1 cellular context compared by ENCODE assay signal in genomic region chr7:44885394-44886317, GRCh38.
A peak's percentile ranks its signal among the peaks of the same experiment; 100 is the strongest.
TF ChIP-seq lines count a peak whose summit lies in the region.

PURB (minus strand) TSS chr7:44885530; CDS start chr7:44885348, 182 bp downstream.

TF ChIP-seq in HepG2, 621 proteins besides CTCF, POLR2A, EP300 and RAD21 (continued from another document and continues in another):
- TF ChIP-seq, protein P1, sequence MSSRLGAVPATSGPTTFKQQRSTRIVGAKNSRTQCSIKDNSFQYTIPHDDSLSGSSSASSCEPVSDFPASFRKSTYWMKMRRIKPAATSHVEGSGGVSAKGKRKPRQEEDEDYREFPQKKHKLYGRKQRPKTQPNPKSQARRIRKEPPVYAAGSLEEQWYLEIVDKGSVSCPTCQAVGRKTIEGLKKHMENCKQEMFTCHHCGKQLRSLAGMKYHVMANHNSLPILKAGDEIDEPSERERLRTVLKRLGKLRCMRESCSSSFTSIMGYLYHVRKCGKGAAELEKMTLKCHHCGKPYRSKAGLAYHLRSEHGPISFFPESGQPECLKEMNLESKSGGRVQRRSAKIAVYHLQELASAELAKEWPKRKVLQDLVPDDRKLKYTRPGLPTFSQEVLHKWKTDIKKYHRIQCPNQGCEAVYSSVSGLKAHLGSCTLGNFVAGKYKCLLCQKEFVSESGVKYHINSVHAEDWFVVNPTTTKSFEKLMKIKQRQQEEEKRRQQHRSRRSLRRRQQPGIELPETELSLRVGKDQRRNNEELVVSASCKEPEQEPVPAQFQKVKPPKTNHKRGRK (CRISPR knock-in tag; IDR thresholded peaks at IDR 0.05) = no peak
- peak; percentile 79 for TF ChIP-seq POLR2AphosphoS5 (IDR thresholded peaks at IDR 0.05; ENCODE audit: low read depth, low read length)
- no peak for TF ChIP-seq REXO4 (CRISPR knock-in tag; IDR thresholded peaks at IDR 0.05; ENCODE audit: borderline replicate concordance)
- TF ChIP-seq ZNF709 (CRISPR knock-in tag; IDR thresholded peaks at IDR 0.05) = peak; percentile 80; the same call in 1 of the 2 replicates
- TF ChIP-seq ZNF614 (CRISPR knock-in tag; IDR thresholded peaks at IDR 0.05; ENCODE audit: borderline replicate concordance) = no peak; the same call in 1 of the 2 replicates
- TF ChIP-seq GMEB2 (CRISPR knock-in tag; IDR thresholded peaks at IDR 0.05; ENCODE audit: low read depth) = peak; percentile 85
- peak; percentile 52; the same call in 1 of the 2 replicates for TF ChIP-seq RNF2 (conservative IDR thresholded peaks at IDR 0.05; ENCODE audit: low read depth)
- TF ChIP-seq, protein P2, sequence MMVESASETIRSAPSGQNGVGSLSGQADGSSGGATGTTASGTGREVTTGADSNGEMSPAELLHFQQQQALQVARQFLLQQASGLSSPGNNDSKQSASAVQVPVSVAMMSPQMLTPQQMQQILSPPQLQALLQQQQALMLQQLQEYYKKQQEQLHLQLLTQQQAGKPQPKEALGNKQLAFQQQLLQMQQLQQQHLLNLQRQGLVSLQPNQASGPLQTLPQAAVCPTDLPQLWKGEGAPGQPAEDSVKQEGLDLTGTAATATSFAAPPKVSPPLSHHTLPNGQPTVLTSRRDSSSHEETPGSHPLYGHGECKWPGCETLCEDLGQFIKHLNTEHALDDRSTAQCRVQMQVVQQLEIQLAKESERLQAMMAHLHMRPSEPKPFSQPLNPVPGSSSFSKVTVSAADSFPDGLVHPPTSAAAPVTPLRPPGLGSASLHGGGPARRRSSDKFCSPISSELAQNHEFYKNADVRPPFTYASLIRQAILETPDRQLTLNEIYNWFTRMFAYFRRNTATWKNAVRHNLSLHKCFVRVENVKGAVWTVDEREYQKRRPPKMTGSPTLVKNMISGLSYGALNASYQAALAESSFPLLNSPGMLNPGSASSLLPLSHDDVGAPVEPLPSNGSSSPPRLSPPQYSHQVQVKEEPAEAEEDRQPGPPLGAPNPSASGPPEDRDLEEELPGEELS (CRISPR knock-in tag; IDR thresholded peaks at IDR 0.05) = peak; percentile 23; the same call in 1 of the 2 replicates
- TF ChIP-seq YEATS2 (CRISPR knock-in tag; IDR thresholded peaks at IDR 0.05; ENCODE audit: borderline replicate concordance) = peak; percentile 83
- no peak for TF ChIP-seq ZNF7 (CRISPR knock-in tag; IDR thresholded peaks at IDR 0.05)
- TF ChIP-seq SP5 (CRISPR knock-in tag; IDR thresholded peaks at IDR 0.05; ENCODE audit: borderline replicate concordance, low read depth) = peak; percentile 63; the same call in 1 of the 2 replicates
- TF ChIP-seq, protein P3, sequence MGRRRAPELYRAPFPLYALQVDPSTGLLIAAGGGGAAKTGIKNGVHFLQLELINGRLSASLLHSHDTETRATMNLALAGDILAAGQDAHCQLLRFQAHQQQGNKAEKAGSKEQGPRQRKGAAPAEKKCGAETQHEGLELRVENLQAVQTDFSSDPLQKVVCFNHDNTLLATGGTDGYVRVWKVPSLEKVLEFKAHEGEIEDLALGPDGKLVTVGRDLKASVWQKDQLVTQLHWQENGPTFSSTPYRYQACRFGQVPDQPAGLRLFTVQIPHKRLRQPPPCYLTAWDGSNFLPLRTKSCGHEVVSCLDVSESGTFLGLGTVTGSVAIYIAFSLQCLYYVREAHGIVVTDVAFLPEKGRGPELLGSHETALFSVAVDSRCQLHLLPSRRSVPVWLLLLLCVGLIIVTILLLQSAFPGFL (CRISPR knock-in tag; IDR thresholded peaks at IDR 0.05) = no peak
- peak; percentile 88 for TF ChIP-seq TFDP2 (CRISPR knock-in tag; IDR thresholded peaks at IDR 0.05)
- no peak for TF ChIP-seq FOXK2 (IDR thresholded peaks at IDR 0.05)
- TF ChIP-seq ZBTB43 (CRISPR knock-in tag; conservative IDR thresholded peaks at IDR 0.05) = no peak; the same call in 1 of the 2 replicates
- no peak for TF ChIP-seq ZNF180 (CRISPR knock-in tag; IDR thresholded peaks at IDR 0.05; ENCODE audit: borderline replicate concordance, low read depth)
- TF ChIP-seq, protein P4, sequence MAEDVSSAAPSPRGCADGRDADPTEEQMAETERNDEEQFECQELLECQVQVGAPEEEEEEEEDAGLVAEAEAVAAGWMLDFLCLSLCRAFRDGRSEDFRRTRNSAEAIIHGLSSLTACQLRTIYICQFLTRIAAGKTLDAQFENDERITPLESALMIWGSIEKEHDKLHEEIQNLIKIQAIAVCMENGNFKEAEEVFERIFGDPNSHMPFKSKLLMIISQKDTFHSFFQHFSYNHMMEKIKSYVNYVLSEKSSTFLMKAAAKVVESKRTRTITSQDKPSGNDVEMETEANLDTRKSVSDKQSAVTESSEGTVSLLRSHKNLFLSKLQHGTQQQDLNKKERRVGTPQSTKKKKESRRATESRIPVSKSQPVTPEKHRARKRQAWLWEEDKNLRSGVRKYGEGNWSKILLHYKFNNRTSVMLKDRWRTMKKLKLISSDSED (CRISPR knock-in tag; IDR thresholded peaks at IDR 0.05) = no peak
- TF ChIP-seq EZH2 (conservative IDR thresholded peaks at IDR 0.05; ENCODE audit: low read depth, low read length) = no peak
- TF ChIP-seq NR2F6 (IDR thresholded peaks at IDR 0.05) = no peak
- TF ChIP-seq NR2F6 (CRISPR knock-in tag; IDR thresholded peaks at IDR 0.05) = no peak
- TF ChIP-seq ARHGAP35 (CRISPR knock-in tag; IDR thresholded peaks at IDR 0.05; ENCODE audit: borderline replicate concordance) = no peak
- TF ChIP-seq ASH2L (IDR thresholded peaks at IDR 0.05; ENCODE audit: insufficient read length, low read depth, low read length) = peak; percentile 80
- TF ChIP-seq ARNT (IDR thresholded peaks at IDR 0.05) = no peak
- TF ChIP-seq, protein P5, sequence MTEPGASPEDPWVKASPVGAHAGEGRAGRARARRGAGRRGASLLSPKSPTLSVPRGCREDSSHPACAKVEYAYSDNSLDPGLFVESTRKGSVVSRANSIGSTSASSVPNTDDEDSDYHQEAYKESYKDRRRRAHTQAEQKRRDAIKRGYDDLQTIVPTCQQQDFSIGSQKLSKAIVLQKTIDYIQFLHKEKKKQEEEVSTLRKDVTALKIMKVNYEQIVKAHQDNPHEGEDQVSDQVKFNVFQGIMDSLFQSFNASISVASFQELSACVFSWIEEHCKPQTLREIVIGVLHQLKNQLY (CRISPR knock-in tag; IDR thresholded peaks at IDR 0.05) = peak; percentile 54; the same call in 1 of the 2 replicates
- TF ChIP-seq RAD51 (IDR thresholded peaks at IDR 0.05; ENCODE audit: borderline replicate concordance) = no peak
- TF ChIP-seq ZNF75D (CRISPR knock-in tag; IDR thresholded peaks at IDR 0.05; ENCODE audit: borderline replicate concordance) = no peak
- TF ChIP-seq ZNF256 (CRISPR knock-in tag; conservative IDR thresholded peaks at IDR 0.05) = no peak
- TF ChIP-seq NONO (IDR thresholded peaks at IDR 0.05) = no peak
- TF ChIP-seq NONO (CRISPR knock-in tag; conservative IDR thresholded peaks at IDR 0.05) = peak; percentile 91
- no peak for TF ChIP-seq ZSCAN30 (CRISPR knock-in tag; IDR thresholded peaks at IDR 0.05)
- TF ChIP-seq KMT2A (CRISPR knock-in tag; IDR thresholded peaks at IDR 0.05) = peak; percentile 56; the same call in 1 of the 2 replicates
- no peak for TF ChIP-seq TBL1XR1 (IDR thresholded peaks at IDR 0.05; ENCODE audit: borderline replicate concordance, low read length, partially characterized antibody)
- TF ChIP-seq HNRNPUL1 (IDR thresholded peaks at IDR 0.05; ENCODE audit: low read depth, low read length) = no peak
- TF ChIP-seq ZNF704 (CRISPR knock-in tag; IDR thresholded peaks at IDR 0.05; ENCODE audit: borderline replicate concordance) = 0 out of 2 replicates have a peak, but pooled peaks have one; percentile 28
- TF ChIP-seq ZFAT (CRISPR knock-in tag; conservative IDR thresholded peaks at IDR 0.05) = no peak
- 0 out of 2 replicates have a peak, but pooled peaks have one; percentile 48 for TF ChIP-seq KLF11 (CRISPR knock-in tag; IDR thresholded peaks at IDR 0.05)
- peak; percentile 97 for TF ChIP-seq PHF20 (CRISPR knock-in tag; IDR thresholded peaks at IDR 0.05)
- TF ChIP-seq ZBTB38 (CRISPR knock-in tag; IDR thresholded peaks at IDR 0.05) = peak; percentile 72
- TF ChIP-seq ZNF879 (CRISPR knock-in tag; IDR thresholded peaks at IDR 0.05) = no peak
- TF ChIP-seq CREBL2 (CRISPR knock-in tag; IDR thresholded peaks at IDR 0.05; ENCODE audit: borderline replicate concordance) = no peak
- 0 out of 2 replicates have a peak, but pooled peaks have one; percentile 27 for TF ChIP-seq NFATC3 (CRISPR knock-in tag; IDR thresholded peaks at IDR 0.05)
- TF ChIP-seq ZNF496 (CRISPR knock-in tag; IDR thresholded peaks at IDR 0.05; ENCODE audit: insufficient replicate concordance) = no peak
- TF ChIP-seq FOXA1 (IDR thresholded peaks at IDR 0.05) = no peak
- no peak for TF ChIP-seq FOXA1 (CRISPR knock-in tag; IDR thresholded peaks at IDR 0.05)
- TF ChIP-seq, protein P6, sequence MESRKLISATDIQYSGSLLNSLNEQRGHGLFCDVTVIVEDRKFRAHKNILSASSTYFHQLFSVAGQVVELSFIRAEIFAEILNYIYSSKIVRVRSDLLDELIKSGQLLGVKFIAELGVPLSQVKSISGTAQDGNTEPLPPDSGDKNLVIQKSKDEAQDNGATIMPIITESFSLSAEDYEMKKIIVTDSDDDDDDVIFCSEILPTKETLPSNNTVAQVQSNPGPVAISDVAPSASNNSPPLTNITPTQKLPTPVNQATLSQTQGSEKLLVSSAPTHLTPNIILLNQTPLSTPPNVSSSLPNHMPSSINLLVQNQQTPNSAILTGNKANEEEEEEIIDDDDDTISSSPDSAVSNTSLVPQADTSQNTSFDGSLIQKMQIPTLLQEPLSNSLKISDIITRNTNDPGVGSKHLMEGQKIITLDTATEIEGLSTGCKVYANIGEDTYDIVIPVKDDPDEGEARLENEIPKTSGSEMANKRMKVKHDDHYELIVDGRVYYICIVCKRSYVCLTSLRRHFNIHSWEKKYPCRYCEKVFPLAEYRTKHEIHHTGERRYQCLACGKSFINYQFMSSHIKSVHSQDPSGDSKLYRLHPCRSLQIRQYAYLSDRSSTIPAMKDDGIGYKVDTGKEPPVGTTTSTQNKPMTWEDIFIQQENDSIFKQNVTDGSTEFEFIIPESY (CRISPR knock-in tag; IDR thresholded peaks at IDR 0.05) = no peak; the same call in 1 of the 2 replicates
- no peak for TF ChIP-seq KDM4B (CRISPR knock-in tag; IDR thresholded peaks at IDR 0.05)
- TF ChIP-seq ARNTL (CRISPR knock-in tag; IDR thresholded peaks at IDR 0.05) = no peak
- TF ChIP-seq EED (CRISPR knock-in tag; IDR thresholded peaks at IDR 0.05) = no peak
